ENCODE assay signal across 8 cellular contexts in the genomic region with DNA sequence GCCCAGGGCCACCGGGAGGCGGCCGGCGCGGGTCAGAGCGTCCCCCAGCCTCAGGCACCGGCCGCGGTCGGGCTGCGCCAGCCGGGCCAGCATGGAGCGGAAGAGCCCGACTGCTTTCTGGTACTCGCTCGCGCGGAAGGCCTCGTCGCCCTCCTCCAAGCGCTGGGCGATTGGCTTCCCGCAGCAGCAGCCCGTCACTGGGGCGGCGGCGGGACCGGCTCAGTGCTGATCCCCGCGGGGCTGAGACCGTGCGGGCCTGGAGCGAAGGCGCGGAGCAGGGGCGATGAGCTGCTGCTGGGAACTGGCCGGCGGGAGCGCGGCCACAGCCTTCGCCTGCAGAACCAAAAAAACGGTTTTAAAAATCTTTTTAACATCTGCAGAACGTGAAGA.
DNase-seq lines count a peak whose midpoint lies in the region; FAIRE-seq and TF ChIP-seq lines count a peak whose summit lies in the region.
"Not testable (repeated sequence)": the region's sequence is repeated elsewhere in the genome, so short reads cannot be mapped to it uniquely, and the experiment has no call there.

No MANE protein-coding gene starts in this region.

- intact Hi-C loops in esophagus squamous epithelium (cut with DNase I); lower leg skin (cut with DNase I; ENCODE audit: low total_unique reads): not testable (repeated sequence)

- H3K9me2 ChIP-seq in SK-N-SH: not testable (repeated sequence)

- 0% methylated on average over 15 of the region's 43 CpGs for WGBS in SK-N-SH (ENCODE audit: low lambda C conversion rate)
- 0 to 5% methylated on average over 9 to 11 of the region's 43 CpGs for WGBS in esophagus squamous epithelium, 2 donors
- 1 to 3% methylated on average over 18 to 24 of the region's 43 CpGs for WGBS in lower leg skin, 2 donors
- WGBS in tibial nerve, 2 donors: 0 to 2% methylated on average over 2 to 15 of the region's 43 CpGs

- H3K9me3 ChIP-seq in SK-N-SH; astrocyte (ENCODE audit: insufficient read depth, low read depth, low read length); esophagus squamous epithelium; skeletal muscle satellite cell (replicated peaks; ENCODE audit: low read length); tibial nerve: not testable (repeated sequence)

- H3K4me3 ChIP-seq in SK-N-SH (ENCODE audit: low read depth in 2 of 2, low read length in 1 of 2) (0 out of 4 replicates have a peak overlapping the region, but pooled peaks of 1 of the 2 experiments have one; percentile 19), esophagus squamous epithelium (peak overlapping the region; percentile 23 to 61 (median 46)), lower leg skin (ENCODE audit: low read depth, poor library complexity, severe bottlenecking) (peak overlapping the region; percentile 34), skeletal muscle satellite cell (ENCODE audit: low read length) (peak overlapping the region; percentile 61), tibial nerve (peak overlapping the region; percentile 11 to 51 (median 32))
- not testable (repeated sequence) for H3K4me3 ChIP-seq in astrocyte (ENCODE audit: insufficient read depth, low read depth, low read length)

- H3K4me1 Mint-ChIP-seq in astrocyte (ENCODE audit: low read depth, unreplicated experiment): not testable (repeated sequence)

- not testable (repeated sequence) for H3K4me1 ChIP-seq in SK-N-SH (ENCODE audit: control insufficient read depth in 1 of 2, insufficient read depth in 2 of 2, low read depth in 1 of 2, low read length in 1 of 2); astrocyte (ENCODE audit: insufficient read depth, low read length); skeletal muscle satellite cell (ENCODE audit: control insufficient read depth, insufficient read depth, low read length); tibial nerve
- H3K4me1 ChIP-seq in esophagus squamous epithelium: peaks cover 0 to 11% (median 0%) of the 10 kb centered on the region in 3 donors

- not testable (repeated sequence) for FAIRE-seq in astrocyte (lab: Jason Lieb, UNC)

- TF ChIP-seq EP300 in SK-N-SH (IDR thresholded peaks at IDR 0.05; ENCODE audit: borderline replicate concordance in 1 of 2, low read depth in 1 of 2, low read length in 1 of 2); tibial nerve (IDR thresholded peaks at IDR 0.05): not testable (repeated sequence)

- H3K27me3 Mint-ChIP-seq in astrocyte (ENCODE audit: low read depth, unreplicated experiment): not testable (repeated sequence)

- not testable (repeated sequence) for H3F3A ChIP-seq in SK-N-SH (replicated peaks; ENCODE audit: insufficient read depth)

- peak overlapping the region; percentile 68 for H3K4me2 ChIP-seq in SK-N-SH
- H3K4me2 ChIP-seq in astrocyte (ENCODE audit: low read length): peak overlapping the region; percentile 30
- peak overlapping the region; percentile 58 for H3K4me2 ChIP-seq in skeletal muscle satellite cell (ENCODE audit: low read length)

- DNase-seq in Caki2 (ENCODE audit: low read depth) (peak; percentile 37), activated T-cell treated with anti-CD3 and anti-CD28 coated beads for 48 hours (ENCODE audit: low read depth) (peak; percentile 22)
- not testable (repeated sequence) for DNase-seq in SK-N-SH; astrocyte (ENCODE audit: low read depth); esophagus squamous epithelium (lab: John Stamatoyannopoulos, UW); lower leg skin (ENCODE audit: low spot score in 2 of 2); tibial nerve (ENCODE audit: low spot score in 2 of 2)

- TF ChIP-seq RAD21 in SK-N-SH (IDR thresholded peaks at IDR 0.05; ENCODE audit: low read length): not testable (repeated sequence)

- H3K27me3 ChIP-seq in SK-N-SH (ENCODE audit: insufficient read depth); astrocyte (ENCODE audit: insufficient read depth, low read length); esophagus squamous epithelium; skeletal muscle satellite cell (ENCODE audit: control insufficient read depth, insufficient read depth, low read length); tibial nerve: not testable (repeated sequence)

- H2AFZ ChIP-seq in SK-N-SH (ENCODE audit: low read depth); astrocyte (ENCODE audit: low read depth, low read length): not testable (repeated sequence)

- not testable (repeated sequence) for TF ChIP-seq POLR2A in esophagus squamous epithelium (IDR thresholded peaks at IDR 0.05); lower leg skin (IDR thresholded peaks at IDR 0.05); tibial nerve (IDR thresholded peaks at IDR 0.05)

- not testable (repeated sequence) for TF ChIP-seq CTCF in SK-N-SH (IDR thresholded peaks at IDR 0.05); astrocyte (IDR thresholded peaks at IDR 0.05; ENCODE audit: insufficient read depth, low read depth, low read length); esophagus squamous epithelium (IDR thresholded peaks at IDR 0.05); lower leg skin (IDR thresholded peaks at IDR 0.05); tibial nerve (IDR thresholded peaks at IDR 0.05)

- not testable (repeated sequence) for H3K27ac ChIP-seq in SK-N-SH (ENCODE audit: low read depth in 2 of 2, low read length in 1 of 2); astrocyte (ENCODE audit: low read depth, low read length)
- H3K27ac ChIP-seq in esophagus squamous epithelium (peak overlapping the region in 2 of 4 donors; percentile 28 to 64), tibial nerve (peak overlapping the region in 1 of 4 donors; percentile 16)

- not testable (repeated sequence) for H3K36me3 Mint-ChIP-seq in astrocyte (ENCODE audit: low read depth, unreplicated experiment)

- H3K9me3 Mint-ChIP-seq in astrocyte (ENCODE audit: unreplicated experiment): not testable (repeated sequence)

- not testable (repeated sequence) for H3K36me3 ChIP-seq in SK-N-SH (replicated peaks in 1 of 2; ENCODE audit: control insufficient read depth in 1 of 2, insufficient read depth in 2 of 2, low read length in 1 of 2); astrocyte (ENCODE audit: insufficient read depth, low read length); esophagus squamous epithelium; skeletal muscle satellite cell (ENCODE audit: insufficient read depth, low read length); tibial nerve

- POLR2A ChIA-PET in SK-N-SH (lab: Yijun Ruan, JAX): not testable (repeated sequence)

- not testable (repeated sequence) for H4K20me1 ChIP-seq in SK-N-SH (ENCODE audit: insufficient read depth); astrocyte (ENCODE audit: insufficient read depth, low read length)

- in situ Hi-C loops in Caki2 (cut with HindIII; ENCODE audit: low pct_unique_long_range_greater_than_20kb, low sequenced_read_pairs): not testable (repeated sequence)

- not testable (repeated sequence) for H3K27ac Mint-ChIP-seq in astrocyte (ENCODE audit: unreplicated experiment)

- not testable (repeated sequence) for H3K9ac ChIP-seq in SK-N-SH; astrocyte (ENCODE audit: low read length)
- peak overlapping the region; percentile 30 for H3K9ac ChIP-seq in skeletal muscle satellite cell (ENCODE audit: low read depth, low read length)

- H3K79me2 ChIP-seq in SK-N-SH (ENCODE audit: insufficient read depth); astrocyte (ENCODE audit: insufficient read depth, low read length): not testable (repeated sequence)

- not testable (repeated sequence) for H3K4me3 Mint-ChIP-seq in astrocyte (ENCODE audit: unreplicated experiment)

- CTCF ChIA-PET in SK-N-SH (lab: Yijun Ruan, JAX): not testable (repeated sequence)
